ENCODE assay signal across 8 cellular contexts in genomic region chr2:60555794-60556161, GRCh38. TPM values are rescaled to one million over a fixed set of nuclear protein-coding genes. Genes with fewer than 3 reads are reported as not detected.
A peak's percentile ranks its signal among the peaks of the same experiment; 100 is the strongest.
DNase-seq lines count a peak whose midpoint lies in the region; ATAC-seq and TF ChIP-seq lines count a peak whose summit lies in the region.

No MANE protein-coding gene starts in this region.

- no peaks in the 10 kb centered on the region for H3K9me3 ChIP-seq in BE2C
- no peaks in the 10 kb centered on the region for H3K9me3 ChIP-seq in skeletal muscle tissue (ENCODE audit: control insufficient read depth in 3 of 3, low read length in 3 of 3)

- peaks cover 27% of the 10 kb centered on the region for H3K27me3 ChIP-seq in BE2C
- peaks cover 56 to 71% (median 59%) of the 10 kb centered on the region in 3 donors for H3K27me3 ChIP-seq in skeletal muscle tissue (ENCODE audit: control insufficient read depth in 3 of 3, insufficient read depth in 3 of 3, low read length in 3 of 3)

- peak; percentile 0 for ATAC-seq in GM19452 (IDR thresholded peaks at IDR 0.05; ENCODE audit: unreplicated experiment)

- H3K36me3 ChIP-seq in BE2C: no peaks in the 10 kb centered on the region
- no peaks in the 10 kb centered on the region for H3K36me3 ChIP-seq in skeletal muscle tissue (ENCODE audit: control insufficient read depth in 3 of 3, insufficient read depth in 3 of 3, low read length in 3 of 3)

- H3K4me3 ChIP-seq in BE2C (ENCODE audit: low read depth, low read length) (peak overlapping the region; percentile 68; the same call in 1 of the 2 replicates), epithelial cell of proximal tubule (ENCODE audit: low read depth, low read length) (peak overlapping the region; percentile 85), skeletal muscle tissue (ENCODE audit: low read length in 3 of 3) (peak overlapping the region; percentile 62 to 73 (median 70))

- no peak overlapping the region for H3K9ac ChIP-seq in skeletal muscle tissue (ENCODE audit: low read depth in 1 of 3, low read length in 3 of 3)

- no peaks in the 10 kb centered on the region for H3K4me1 ChIP-seq in BE2C
- H3K4me1 ChIP-seq in skeletal muscle tissue (ENCODE audit: control insufficient read depth in 3 of 3, insufficient read depth in 3 of 3, low read length in 3 of 3): peaks cover 18 to 28% (median 28%) of the 10 kb centered on the region in 3 donors

- DNase-seq in BE2C: no peak
- DNase-seq in NAMALWA (ENCODE audit: low spot score): peak; percentile 82
- DNase-seq in epithelial cell of proximal tubule (ENCODE audit: low read depth): no peak
- no peak for DNase-seq in activated gamma-delta T cell (lab: John Stamatoyannopoulos, UW)
- no peak for DNase-seq in NCI-H128 (lab: John Stamatoyannopoulos, UW; ENCODE audit: unreplicated experiment)
- no peak for DNase-seq in activated gamma-delta T cell treated with Interleukin-2 at 50 U/mL for 16 hours

- no peak for TF ChIP-seq CTCF in BE2C (IDR thresholded peaks at IDR 0.05; ENCODE audit: low read depth, low read length)
- no peak for TF ChIP-seq CTCF in epithelial cell of proximal tubule (conservative IDR thresholded peaks at IDR 0.05; ENCODE audit: low read depth, low read length)

- no peak overlapping the region for H3K27ac ChIP-seq in skeletal muscle tissue (ENCODE audit: low read depth, low read length)

RNA-seq across cellular contexts. Expression of gene BCL11A, which starts 2.3 kb away (rescaled TPM):
- 6.5 TPM for polyA plus RNA-seq in BE2C (2012; ENCODE audit: insufficient read depth, insufficient read length, low read depth)
- 3.5 and 4.4 TPM in 2 replicates for total RNA-seq in epithelial cell of proximal tubule
- 4.2 TPM for total RNA-seq in skeletal muscle tissue
